In genomic region chr7:135672560-135673359, GRCh38 we compare ENCODE assay signal across 8 cellular contexts. TPM values are rescaled to one million over a fixed set of nuclear protein-coding genes. Genes with fewer than 3 reads are reported as not detected.
A peak's percentile ranks its signal among the peaks of the same experiment; 100 is the strongest.
DNase-seq lines count a peak whose midpoint lies in the region; ATAC-seq, FAIRE-seq and TF ChIP-seq lines count a peak whose summit lies in the region.

No MANE protein-coding gene starts in this region.

- DNase-seq in AML-193 (lab: John Stamatoyannopoulos, UW) (peak; percentile 36 to 40), NCI-H345 treated with DMSO at 0.1 percent for 48 hours (lab: John Stamatoyannopoulos, UW; ENCODE audit: unreplicated experiment) (peak; percentile 21), body of pancreas (peak in 2 of 4 donors; percentile 18 to 21), kidney (no peak), thyroid gland (peak; percentile 27 to 34)
- DNase-seq in T-helper 2 cell treated with Interferon-gamma antibody and Interleukin-4, amounts not matched to agents 5 μg/mL and 100 μg/mL, for 36 hours (ENCODE audit: low spot score) = no peak

- peak; percentile 70 for FAIRE-seq in kidney (lab: Jason Lieb, UNC)

- ATAC-seq in GM18508 (IDR thresholded peaks at IDR 0.05; ENCODE audit: insufficient read depth, unreplicated experiment) = peak; percentile 73
- peak; percentile 60 for ATAC-seq in HG03139 (IDR thresholded peaks at IDR 0.05; ENCODE audit: unreplicated experiment)
- peak; percentile 75 for ATAC-seq in body of pancreas

- no peaks in the 10 kb centered on the region for H3K4me1 ChIP-seq in body of pancreas
- H3K4me1 ChIP-seq in kidney (ENCODE audit: control insufficient read depth in 1 of 2, insufficient read depth in 1 of 2, low read depth in 1 of 2, low read length in 2 of 2) = peaks cover 2 to 7% of the 10 kb centered on the region in 2 donors
- H3K4me1 ChIP-seq in thyroid gland = peaks cover 33 to 41% of the 10 kb centered on the region in 2 donors

- no peak overlapping the region for H3K27ac ChIP-seq in body of pancreas
- H3K27ac ChIP-seq in kidney (ENCODE audit: low read depth in 2 of 2, low read length in 2 of 2) = no peak overlapping the region
- peak overlapping the region; percentile 16 to 62 (median 45) for H3K27ac ChIP-seq in thyroid gland

- intact Hi-C loops in body of pancreas (cut with DNase I) (no loop called here), kidney (cut with DNase I) (no loop called here), thyroid gland (cut with DNase I) (loop anchor here (5.0 kb wide), 1 partner anchor 125 kb away; no protein-coding TSS in a partner anchor)

- no peaks in the 10 kb centered on the region for H3K27me3 ChIP-seq in body of pancreas
- H3K27me3 ChIP-seq in thyroid gland = no peaks in the 10 kb centered on the region

- no peak overlapping the region for H3K27ac Mint-ChIP-seq in T-helper 2 cell treated with Interferon-gamma antibody and Interleukin-4, amounts not matched to agents 5 μg/mL and 100 μg/mL, for 36 hours

- no peak overlapping the region for H3K4me3 ChIP-seq in body of pancreas
- no peak overlapping the region for H3K4me3 ChIP-seq in kidney (ENCODE audit: low read length in 2 of 2)
- no peak overlapping the region for H3K4me3 ChIP-seq in thyroid gland (replicated peaks in 1 of 3)

- H3K4me3 Mint-ChIP-seq in T-helper 2 cell treated with Interferon-gamma antibody and Interleukin-4, amounts not matched to agents 5 μg/mL and 100 μg/mL, for 36 hours = no peak overlapping the region

- H3K36me3 ChIP-seq in body of pancreas (replicated peaks in 1 of 2; ENCODE audit: insufficient read depth in 1 of 2, low read depth in 2 of 2) (peaks cover 0 to 3% of the 10 kb centered on the region in 2 donors), kidney (ENCODE audit: control insufficient read depth in 1 of 2, insufficient read depth in 2 of 2, low read length in 2 of 2) (peaks cover 0 to 2% of the 10 kb centered on the region in 2 donors), thyroid gland (no peaks in the 10 kb centered on the region)

- peak; percentile 30 to 65 (median 55) for TF ChIP-seq CTCF in body of pancreas (IDR thresholded peaks at IDR 0.05)
- peak; percentile 78 for TF ChIP-seq CTCF in kidney (IDR thresholded peaks at IDR 0.05; ENCODE audit: borderline replicate concordance, extremely low read depth, insufficient read depth)
- peak; percentile 58 to 91 (median 82) for TF ChIP-seq CTCF in thyroid gland (IDR thresholded peaks at IDR 0.05)

- no peaks in the 10 kb centered on the region for H3K27me3 Mint-ChIP-seq in T-helper 2 cell treated with Interferon-gamma antibody and Interleukin-4, amounts not matched to agents 5 μg/mL and 100 μg/mL, for 36 hours (ENCODE audit: low read depth)

- no peaks in the 10 kb centered on the region for H3K9me3 Mint-ChIP-seq in T-helper 2 cell treated with Interferon-gamma antibody and Interleukin-4, amounts not matched to agents 5 μg/mL and 100 μg/mL, for 36 hours

- H3K36me3 Mint-ChIP-seq in T-helper 2 cell treated with Interferon-gamma antibody and Interleukin-4, amounts not matched to agents 5 μg/mL and 100 μg/mL, for 36 hours (ENCODE audit: low read depth) = peaks cover 20% of the 10 kb centered on the region

- H3K9me3 ChIP-seq in body of pancreas = no peaks in the 10 kb centered on the region
- no peaks in the 10 kb centered on the region for H3K9me3 ChIP-seq in kidney (ENCODE audit: control insufficient read depth in 1 of 2, low read length in 2 of 2)
- no peaks in the 10 kb centered on the region for H3K9me3 ChIP-seq in thyroid gland

- no peak overlapping the region for H3K9ac ChIP-seq in kidney (ENCODE audit: low read length in 2 of 2)

- TF ChIP-seq POLR2A in body of pancreas (IDR thresholded peaks at IDR 0.05) (no peak), thyroid gland (IDR thresholded peaks at IDR 0.05) (no peak)

- peaks cover 7% of the 10 kb centered on the region for H3K4me1 Mint-ChIP-seq in T-helper 2 cell treated with Interferon-gamma antibody and Interleukin-4, amounts not matched to agents 5 μg/mL and 100 μg/mL, for 36 hours (ENCODE audit: low read depth)

- 59 to 63% methylated on average over 3 of the region's 3 CpGs for WGBS in body of pancreas, 2 donors
- WGBS in thyroid gland, 2 donors = 43 to 51% methylated on average over 3 of the region's 3 CpGs

RNA-seq across cellular contexts. Expression of gene STMP1, which starts 10.4 kb away (rescaled TPM):
- total RNA-seq in body of pancreas (10 to 100 TPM; 10.5 to 15.6 TPM), kidney (40.8 TPM), thyroid gland (10 to 100 TPM; 28.2 to 42.2 (median 38.6) TPM)
- 35.8 TPM for polyA plus RNA-seq in kidney (ENCODE audit: insufficient read depth, low read depth, low replicate concordance)

RNA-seq across cellular contexts. Expression of gene SLC13A4, which starts 55.2 kb away (rescaled TPM):
- total RNA-seq in body of pancreas = not detected
- not detected for total RNA-seq in kidney
- polyA plus RNA-seq in kidney (ENCODE audit: insufficient read depth, low read depth, low replicate concordance) = not detected
- total RNA-seq in thyroid gland = under 1 TPM in 1 of 4 donors, not detected in 3; 0.20 TPM

Comparison
In these comparisons a context has a peak if more than half of its experiments do, and no peak if none do; other contexts are left out.
1. DNase-seq: peak in AML-193 (2 of 2), NCI-H345 treated with DMSO at 0.1 percent for 48 hours (single experiment) and thyroid gland (2 of 2); none in kidney (single experiment) and T-helper 2 cell treated with Interferon-gamma antibody and Interleukin-4, amounts not matched to agents 5 μg/mL and 100 μg/mL, for 36 hours (single experiment).
2. H3K27ac ChIP-seq: peak in thyroid gland (3 of 3); none in body of pancreas (0 of 4) and kidney (0 of 2).
3. Peak in every context shown above with its lines, with median percentiles within 50 percentile points of each other: ATAC-seq and CTCF ChIP-seq.